In genomic region chr3:167738037-167738436, GRCh38 we compare ENCODE assay signal across 30 cellular contexts.
"Had no signal": no experiment of that assay in that cellular context is flagged by ENCODE, and none has a peak within 500 bp of the region (broad histone marks: within the 10 kb centered on the region; RNA-seq: fewer than 3 reads in every experiment).

No MANE protein-coding gene starts in this region.

- H3K4me1 ChIP-seq: SJCRH30 had no signal

- H3K4me3 ChIP-seq: cardiac muscle cell, Peyer's patch, SJCRH30 had no signal

- H3K27ac ChIP-seq: brain microvascular endothelial cell, cardiac muscle cell, Peyer's patch, RWPE1, SJCRH30, VCaP had no signal

- H3K9me2 ChIP-seq: SK-N-SH had no signal

- H3K27me3 ChIP-seq: brain microvascular endothelial cell, Peyer's patch, SJCRH30 had no signal

- H3K9me3 ChIP-seq: Peyer's patch, SJCRH30, SK-N-SH had no signal

- H3K36me3 ChIP-seq: brain microvascular endothelial cell, cardiac muscle cell, Peyer's patch, SJCRH30 had no signal

- DNase-seq: activated CD4-positive, alpha-beta memory T cell treated with anti-CD3 and anti-CD28 coated beads for 36 hours; activated CD4-positive, alpha-beta T cell treated with anti-CD3 and anti-CD28 coated beads, Interleukin-2, amount 10 ng/mL, durations not matched to agents 7 days and 5 days; activated CD4-positive, CD25-positive, alpha-beta regulatory T cell; activated CD8-positive, alpha-beta memory T cell treated with anti-CD3 and anti-CD28 coated beads for 24 hours; activated effector memory CD4-positive, alpha-beta T cell treated with anti-CD3 and anti-CD28 coated beads, Interleukin-2, amount 50 U/mL, for 16 hours; activated naive CD4-positive, alpha-beta T cell treated with Interleukin-2 at 50 U/mL for 16 hours; activated naive CD8-positive, alpha-beta T cell treated with anti-CD3 and anti-CD28 coated beads, Interleukin-2, amount 50 U/mL, for 24 hours; activated T-cell treated with anti-CD3 and anti-CD28 coated beads, Interleukin-2, amount 50 U/mL, for 4 hours; amniotic stem cell; brain microvascular endothelial cell; Kasumi-1; KBM-7; NCI-H1048; NCI-H2029; NCI-H2107; NCI-H2171 treated with DMSO at 0.1 percent for 48 hours; NCI-H226; NCI-H526; NCI-H82; Peyer's patch; Right ventricle myocardium superior; SJCRH30; SK-N-SH; SW 1271; T-helper 17 cell; T-helper 9 cell had no signal

- ATAC-seq: activated naive CD4-positive, alpha-beta T cell treated with anti-CD3 and anti-CD28 coated beads, Interleukin-2, amount 50 U/mL, for 72 hours; activated naive CD8-positive, alpha-beta T cell treated with anti-CD3 and anti-CD28 coated beads, Interleukin-2, amount 50 U/mL, for 24 hours; activated T-cell treated with anti-CD3 and anti-CD28 coated beads, Interleukin-2, amount 50 U/mL, for 4 hours; T-helper 17 cell had no signal

- H3K4me2 ChIP-seq: SK-N-SH had no signal
